8 cellular contexts compared by ENCODE assay signal in the genomic region with DNA sequence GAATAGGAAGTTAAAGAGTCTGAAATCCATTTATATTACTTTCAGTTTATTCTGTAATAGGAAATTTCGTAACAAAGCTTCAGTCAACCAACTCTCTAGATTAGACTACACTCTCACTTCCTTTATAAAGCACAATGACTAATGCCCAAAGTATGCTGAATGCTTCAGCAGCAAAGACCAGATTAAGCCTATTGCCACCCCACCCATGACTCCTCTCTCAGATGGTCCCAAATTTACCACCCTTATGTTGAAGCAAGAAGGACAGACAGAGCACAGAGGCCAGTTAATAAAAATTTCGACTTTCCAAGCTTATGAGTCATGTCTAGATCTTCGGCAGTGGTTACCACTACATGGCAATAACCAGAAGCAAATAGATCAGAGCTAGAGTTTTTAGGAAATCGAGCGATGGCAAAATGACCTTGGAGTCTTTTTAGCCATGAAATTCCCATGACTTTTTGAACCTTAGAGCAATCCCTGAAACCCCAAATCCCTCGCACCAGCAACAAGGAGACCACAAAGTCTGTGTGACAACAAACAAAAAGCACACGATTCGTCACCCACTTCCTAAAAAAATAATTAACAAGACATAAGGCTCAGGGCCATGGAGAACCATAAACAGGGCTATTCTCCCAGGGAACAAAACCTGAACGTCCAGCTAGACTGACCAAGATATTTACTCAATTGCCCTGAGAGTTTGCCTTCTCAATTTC.
DNase-seq lines count a peak whose midpoint lies in the region; ATAC-seq and TF ChIP-seq lines count a peak whose summit lies in the region.

No MANE protein-coding gene starts in this region.

- no peak overlapping the region for H3K27ac Mint-ChIP-seq in activated naive CD8-positive, alpha-beta T cell treated with anti-CD3 and anti-CD28 coated beads for 36 hours

- ATAC-seq in HG03432 (IDR thresholded peaks at IDR 0.05; ENCODE audit: unreplicated experiment) (peak; percentile 87), lung (ENCODE audit: insufficient read depth, low FRiP score) (peak; percentile 77), GM19397 (IDR thresholded peaks at IDR 0.05; ENCODE audit: unreplicated experiment) (no peak)
- ATAC-seq in activated CD4-positive, CD25-positive, alpha-beta regulatory T cell treated with anti-CD3 and anti-CD28 coated beads, Interleukin-2, amount 50 U/mL, for 24 hours, result no peak

- in situ Hi-C loops in Caki2 (cut with HindIII; ENCODE audit: low pct_unique_long_range_greater_than_20kb, low sequenced_read_pairs), result no loop called here

- H3K27ac ChIP-seq in lung (ENCODE audit: low read depth in 1 of 2, low read length in 1 of 2), result peak overlapping the region; percentile 6 to 33

- H3K9me3 Mint-ChIP-seq in activated naive CD8-positive, alpha-beta T cell treated with anti-CD3 and anti-CD28 coated beads for 36 hours, result no peaks in the 10 kb centered on the region

- peaks cover 0 to 4% of the 10 kb centered on the region in 2 donors for H3K4me1 ChIP-seq in lung (ENCODE audit: control insufficient read depth in 2 of 2, insufficient read depth in 2 of 2, low read length in 2 of 2)

- H3K27me3 ChIP-seq in lung (ENCODE audit: control insufficient read depth, insufficient read depth), result no peaks in the 10 kb centered on the region

- no peak overlapping the region for H3K4me3 Mint-ChIP-seq in activated naive CD8-positive, alpha-beta T cell treated with anti-CD3 and anti-CD28 coated beads for 36 hours

- H3K36me3 Mint-ChIP-seq in activated naive CD8-positive, alpha-beta T cell treated with anti-CD3 and anti-CD28 coated beads for 36 hours, result no peaks in the 10 kb centered on the region

- H3K9me3 ChIP-seq in lung (ENCODE audit: control insufficient read depth in 2 of 2, insufficient read depth in 1 of 2, low read length in 1 of 2), result peaks cover 0 to 1% of the 10 kb centered on the region in 2 donors

- peak; percentile 36 for DNase-seq in Caki2 (ENCODE audit: low read depth)
- peak; percentile 4 for DNase-seq in amniotic stem cell (lab: John Stamatoyannopoulos, UW)
- DNase-seq in lung (ENCODE audit: low spot score), result no peak
- no peak for DNase-seq in DMS 273 treated with DMSO at 0.1 percent for 48 hours (lab: John Stamatoyannopoulos, UW)
- DNase-seq in activated naive CD8-positive, alpha-beta T cell treated with anti-CD3 and anti-CD28 coated beads for 36 hours, result no peak

- no peak for TF ChIP-seq CTCF in lung (IDR thresholded peaks at IDR 0.05; ENCODE audit: control extremely low read depth, extremely low read depth)

- no peaks in the 10 kb centered on the region for H3K36me3 ChIP-seq in lung (ENCODE audit: control insufficient read depth in 2 of 2, insufficient read depth in 2 of 2, low read length in 2 of 2)

- no peak overlapping the region for H3K4me3 ChIP-seq in lung

- H3K27me3 Mint-ChIP-seq in activated naive CD8-positive, alpha-beta T cell treated with anti-CD3 and anti-CD28 coated beads for 36 hours, result peaks cover 8% of the 10 kb centered on the region

- H3K4me1 Mint-ChIP-seq in activated naive CD8-positive, alpha-beta T cell treated with anti-CD3 and anti-CD28 coated beads for 36 hours, result peaks cover 6% of the 10 kb centered on the region

- 43 to 58% methylated on average over 9 of the region's 9 CpGs for WGBS in lung, 2 donors

Comparison
In these comparisons a context has a peak if more than half of its experiments do, and no peak if none do; other contexts are left out.
1. DNase-seq: peak in Caki2 (single experiment) and amniotic stem cell (single experiment); none in lung (single experiment), DMS 273 treated with DMSO at 0.1 percent for 48 hours (single experiment) and activated naive CD8-positive, alpha-beta T cell treated with anti-CD3 and anti-CD28 coated beads for 36 hours (single experiment).
2. ATAC-seq: peak in HG03432 (single experiment) and lung (single experiment); none in GM19397 (single experiment) and activated CD4-positive, CD25-positive, alpha-beta regulatory T cell treated with anti-CD3 and anti-CD28 coated beads, Interleukin-2, amount 50 U/mL, for 24 hours (0 of 2).